8 cellular contexts compared by ENCODE assay signal in genomic region chr2:42141687-42142475, GRCh38. TPM values are rescaled to one million over a fixed set of nuclear protein-coding genes. Genes with fewer than 3 reads are reported as not detected.
DNase-seq lines count a peak whose midpoint lies in the region; ATAC-seq, FAIRE-seq and TF ChIP-seq lines count a peak whose summit lies in the region.

No MANE protein-coding gene starts in this region.

- peaks cover 50% of the 10 kb centered on the region for H3K4me1 ChIP-seq in SJSA1 (replicated peaks)
- H3K4me1 ChIP-seq in kidney (ENCODE audit: control insufficient read depth in 1 of 2, insufficient read depth in 1 of 2, low read depth in 1 of 2, low read length in 2 of 2) = peaks cover 4 to 15% of the 10 kb centered on the region in 2 donors

- H3K27me3 ChIP-seq in SJSA1 (replicated peaks) (no peaks in the 10 kb centered on the region), bronchial epithelial cell (ENCODE audit: control insufficient read depth, insufficient read depth, low read length) (no peaks in the 10 kb centered on the region)

- no peak for ATAC-seq in HG03571 (IDR thresholded peaks at IDR 0.05; ENCODE audit: unreplicated experiment)

- peak overlapping the region; percentile 22 for H3K4me3 ChIP-seq in SJSA1
- H3K4me3 ChIP-seq in bronchial epithelial cell (ENCODE audit: low read depth, low read length) = peak overlapping the region; percentile 11
- peak overlapping the region in 1 of 2 donors; percentile 12 for H3K4me3 ChIP-seq in kidney (ENCODE audit: low read length in 2 of 2)

- DNase-seq in CMK (ENCODE audit: low read depth) (peak; percentile 11), Kasumi-1 (lab: John Stamatoyannopoulos, UW) (peak; percentile 27 to 39), SJSA1 (ENCODE audit: low read depth in 1 of 2, low spot score in 2 of 2) (peak; percentile 78 to 82), bronchial epithelial cell (ENCODE audit: low read depth) (peak; percentile 79), kidney (peak; percentile 80), ureter (ENCODE audit: low spot score) (no peak)
- peak; percentile 31 for DNase-seq in stimulated activated CD8-positive, alpha-beta memory T cell treated with anti-CD3 and anti-CD28 coated beads, Interleukin-4, amount 100 ng/mL, for 48 hours

- FAIRE-seq in bronchial epithelial cell (lab: Jason Lieb, UNC) (no peak), kidney (lab: Jason Lieb, UNC) (no peak)

- TF ChIP-seq CTCF in bronchial epithelial cell (IDR thresholded peaks at IDR 0.05; ENCODE audit: insufficient read depth, low read length, severe bottlenecking) (no peak), kidney (IDR thresholded peaks at IDR 0.05; ENCODE audit: borderline replicate concordance, extremely low read depth, insufficient read depth) (no peak)

- H3K9me3 ChIP-seq in SJSA1 (replicated peaks) = no peaks in the 10 kb centered on the region
- H3K9me3 ChIP-seq in kidney (ENCODE audit: control insufficient read depth in 1 of 2, low read length in 2 of 2) = no peaks in the 10 kb centered on the region

- H3K36me3 ChIP-seq in SJSA1 (no peaks in the 10 kb centered on the region), bronchial epithelial cell (ENCODE audit: control insufficient read depth, insufficient read depth, low read length) (no peaks in the 10 kb centered on the region), kidney (ENCODE audit: control insufficient read depth in 1 of 2, insufficient read depth in 2 of 2, low read length in 2 of 2) (no peaks in the 10 kb centered on the region)

- H3K27ac ChIP-seq in SJSA1 (peak overlapping the region; percentile 92), kidney (ENCODE audit: low read depth in 2 of 2, low read length in 2 of 2) (peak overlapping the region; percentile 38 to 86)

- intact Hi-C loops in kidney (cut with DNase I) = no loop called here

- H3K9ac ChIP-seq in kidney (ENCODE audit: low read length in 2 of 2) = peak overlapping the region in 1 of 2 donors; percentile 47

RNA-seq across cellular contexts. Expression of gene EML4, which starts 27.3 kb away (rescaled TPM):
- total RNA-seq in SJSA1 (2014; rRNA removed; shearing (Covaris generic)) = 74.0 and 78.5 TPM in 2 replicates
- total RNA-seq in bronchial epithelial cell (26.3 and 31.9 TPM in 2 replicates), kidney (53.6 TPM), ureter (99.1 TPM)
- 13.0 TPM for polyA plus RNA-seq in kidney (ENCODE audit: insufficient read depth, low read depth, low replicate concordance)
